28 cellular contexts compared by ENCODE assay signal in genomic region chr5:74094779-74095108, GRCh38.
DNase-seq lines count a peak whose midpoint lies in the region; ATAC-seq, FAIRE-seq and TF ChIP-seq lines count a peak whose summit lies in the region.
"Had no signal": no experiment of that assay in that cellular context is flagged by ENCODE, and none has a peak within 500 bp of the region (broad histone marks: within the 10 kb centered on the region; RNA-seq: fewer than 3 reads in every experiment).

No MANE protein-coding gene starts in this region.

- no peaks in the 10 kb centered on the region for H3K36me3 ChIP-seq in psoas muscle (ENCODE audit: insufficient read depth in 1 of 2, low read depth in 1 of 2)
- no peaks in the 10 kb centered on the region for H3K36me3 ChIP-seq in pancreas
- no peaks in the 10 kb centered on the region for H3K36me3 ChIP-seq in prostate gland
- H3K36me3 ChIP-seq: BE2C, BLaER1 had no signal

- H3K9me3 Mint-ChIP-seq in nephron = peaks cover 7% of the 10 kb centered on the region
- peaks cover 0 to 7% (median 5%) of the 10 kb centered on the region in 9 donors for H3K9me3 Mint-ChIP-seq in naive thymus-derived CD8-positive, alpha-beta T cell

- H3K4me3 ChIP-seq in psoas muscle (no peak overlapping the region), pancreas (no peak overlapping the region), prostate gland (no peak overlapping the region)
- H3K4me3 ChIP-seq: BLaER1, GM12878 had no signal

- 38 to 67% (median 49%) methylated on average over 4 of the region's 4 CpGs for WGBS in psoas muscle, 3 donors
- 89 to 96% methylated on average over 4 of the region's 4 CpGs for WGBS in pancreas, 2 donors
- WGBS in prostate gland = 92% methylated on average over 4 of the region's 4 CpGs

- no peaks in the 10 kb centered on the region for H3K36me3 Mint-ChIP-seq in nephron (ENCODE audit: low read depth)
- H3K36me3 Mint-ChIP-seq in naive thymus-derived CD8-positive, alpha-beta T cell = no peaks in the 10 kb centered on the region
- H3K36me3 Mint-ChIP-seq: CD14-positive monocyte; CD4-positive, alpha-beta memory T cell; CD4-positive, CD25-positive, alpha-beta regulatory T cell; CD8-positive, alpha-beta memory T cell had no signal

- POLR2A ChIA-PET in naive thymus-derived CD8-positive, alpha-beta T cell (lab: Charles Lee) = no interaction called here

- H3K27me3 Mint-ChIP-seq in nephron (ENCODE audit: low read depth) = no peaks in the 10 kb centered on the region
- H3K27me3 Mint-ChIP-seq in naive thymus-derived CD8-positive, alpha-beta T cell = peaks cover 0 to 11% (median 4%) of the 10 kb centered on the region in 5 donors
- H3K27me3 Mint-ChIP-seq: CD4-positive, CD25-positive, alpha-beta regulatory T cell had no signal

- intact Hi-C loops in psoas muscle (cut with DNase I) = no loop called here
- intact Hi-C loops in pancreas (cut with DNase I) = no loop called here
- intact Hi-C loops in prostate gland (cut with DNase I) = no loop called here

- H3K27ac ChIP-seq in 22Rv1 = peak overlapping the region; percentile 56
- no peak overlapping the region for H3K27ac ChIP-seq in psoas muscle
- H3K27ac ChIP-seq in pancreas = no peak overlapping the region
- H3K27ac ChIP-seq in prostate gland = no peak overlapping the region
- H3K27ac ChIP-seq: BLaER1 had no signal

- TF ChIP-seq POLR2A in prostate gland (IDR thresholded peaks at IDR 0.05) = no peak

- H3K4me3 Mint-ChIP-seq in nephron = no peak overlapping the region
- H3K4me3 Mint-ChIP-seq in naive thymus-derived CD8-positive, alpha-beta T cell = no peak overlapping the region
- H3K4me3 Mint-ChIP-seq: CD14-positive monocyte; CD4-positive, alpha-beta memory T cell; CD4-positive, CD25-positive, alpha-beta regulatory T cell; CD8-positive, alpha-beta memory T cell had no signal

- peaks cover under 1% of the 10 kb centered on the region for H3K9me3 ChIP-seq in psoas muscle
- H3K9me3 ChIP-seq in pancreas = no peaks in the 10 kb centered on the region
- no peaks in the 10 kb centered on the region for H3K9me3 ChIP-seq in prostate gland
- H3K9me3 ChIP-seq: BE2C, BLaER1 had no signal

- peak; percentile 74 to 91 (median 81) for ATAC-seq in psoas muscle
- no peak for ATAC-seq in pancreas
- no peak for ATAC-seq in naive thymus-derived CD8-positive, alpha-beta T cell
- ATAC-seq: GM12878 had no signal

- peak overlapping the region in 2 of 3 experiments; percentile 14 to 38 for H3K27ac Mint-ChIP-seq in nephron
- no peak overlapping the region for H3K27ac Mint-ChIP-seq in naive thymus-derived CD8-positive, alpha-beta T cell
- H3K27ac Mint-ChIP-seq: CD14-positive monocyte; CD4-positive, alpha-beta memory T cell; CD4-positive, CD25-positive, alpha-beta regulatory T cell; CD8-positive, alpha-beta memory T cell had no signal

- peak; percentile 28 for DNase-seq in myocyte (ENCODE audit: low read depth)
- DNase-seq in psoas muscle = no peak
- no peak for DNase-seq in pancreas
- DNase-seq in epidermal melanocyte (ENCODE audit: insufficient read length, low spot score) = no peak
- DNase-seq in prostate gland (ENCODE audit: low spot score) = no peak
- DNase-seq in naive thymus-derived CD8-positive, alpha-beta T cell = no peak
- DNase-seq: 8988T; ACHN; C1 segment of cervical spinal cord; CD4-positive, alpha-beta memory T cell; CD4-positive, CD25-positive, alpha-beta regulatory T cell; CD8-positive, alpha-beta memory T cell; DMS 273 treated with DMSO at 0.1 percent for 48 hours; DMS153; DMS53; DMS79; DND-41; EL; GDM1 had no signal

- TF ChIP-seq CTCF in 22Rv1 (IDR thresholded peaks at IDR 0.05) = no peak
- TF ChIP-seq CTCF in nephron (IDR thresholded peaks at IDR 0.05; ENCODE audit: unreplicated experiment in 3 of 3) = no peak
- TF ChIP-seq CTCF in psoas muscle (IDR thresholded peaks at IDR 0.05) = no peak
- TF ChIP-seq CTCF in pancreas (IDR thresholded peaks at IDR 0.05) = no peak
- TF ChIP-seq CTCF in prostate gland (IDR thresholded peaks at IDR 0.05) = no peak

- H3K4me1 Mint-ChIP-seq in nephron = peaks cover 30% of the 10 kb centered on the region
- H3K4me1 Mint-ChIP-seq in naive thymus-derived CD8-positive, alpha-beta T cell = no peaks in the 10 kb centered on the region
- H3K4me1 Mint-ChIP-seq: CD14-positive monocyte; CD4-positive, alpha-beta memory T cell; CD4-positive, CD25-positive, alpha-beta regulatory T cell; CD8-positive, alpha-beta memory T cell had no signal

- H3K27me3 ChIP-seq in psoas muscle (ENCODE audit: insufficient read depth in 3 of 3, low read length in 2 of 3) = no peaks in the 10 kb centered on the region
- no peaks in the 10 kb centered on the region for H3K27me3 ChIP-seq in pancreas
- no peaks in the 10 kb centered on the region for H3K27me3 ChIP-seq in prostate gland (replicated peaks; ENCODE audit: insufficient read depth)
- H3K27me3 ChIP-seq: BE2C, BLaER1 had no signal

- H3K4me1 ChIP-seq in psoas muscle (peaks cover 15% of the 10 kb centered on the region), pancreas (no peaks in the 10 kb centered on the region), prostate gland (replicated peaks) (peaks cover 4% of the 10 kb centered on the region)
- H3K4me1 ChIP-seq: BLaER1 had no signal

- no peak for FAIRE-seq in pancreas (lab: Jason Lieb, UNC)
- FAIRE-seq: A204.1, GM12878, GM12892, GM18507 had no signal

Comparison
In these comparisons a context has a peak if more than half of its experiments do, and no peak if none do; other contexts are left out.
1. H3K27ac Mint-ChIP-seq: peak in nephron (2 of 3); none in naive thymus-derived CD8-positive, alpha-beta T cell (0 of 10).
2. ATAC-seq: peak in psoas muscle (4 of 4); none in pancreas (0 of 4) and naive thymus-derived CD8-positive, alpha-beta T cell (0 of 2).